6 cellular contexts compared by ENCODE assay signal in the genomic region with DNA sequence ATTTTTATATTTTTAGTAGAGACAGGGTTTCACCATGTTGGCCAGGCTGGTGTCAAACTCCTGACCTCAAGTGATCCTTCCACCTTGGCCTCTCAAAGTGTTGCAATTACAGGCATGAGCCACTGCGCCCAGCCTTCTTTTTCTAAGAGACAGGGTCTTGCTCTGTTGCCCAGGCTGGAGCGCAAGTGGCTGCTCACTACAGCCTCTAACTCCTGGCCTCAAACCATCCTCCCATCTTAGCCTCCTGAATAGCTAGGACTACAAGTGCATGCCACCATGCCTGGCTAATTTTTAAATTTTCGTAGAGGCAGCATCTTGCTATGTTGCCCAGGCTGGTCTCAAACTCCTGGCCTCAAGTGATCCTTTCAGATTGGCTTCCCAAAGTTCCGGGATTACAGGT.
DNase-seq lines count a peak whose midpoint lies in the region; ATAC-seq and TF ChIP-seq lines count a peak whose summit lies in the region.
"Not testable (repeated sequence)": the region's sequence is repeated elsewhere in the genome, so short reads cannot be mapped to it uniquely, and the experiment has no call there.

No MANE protein-coding gene starts in this region.

- not testable (repeated sequence) for H3K4me1 Mint-ChIP-seq in effector memory CD8-positive, alpha-beta T cell (ENCODE audit: low read depth in 2 of 2); stimulated activated effector memory CD8-positive, alpha-beta T cell treated with anti-CD3 and anti-CD28 coated beads, Interleukin-12 subunit alpha, Interleukin-12 subunit beta, amount 100 ng/mL, for 72 hours

- H3K4me3 Mint-ChIP-seq in effector memory CD8-positive, alpha-beta T cell; stimulated activated effector memory CD8-positive, alpha-beta T cell treated with anti-CD3 and anti-CD28 coated beads, Interleukin-12 subunit alpha, Interleukin-12 subunit beta, amount 100 ng/mL, for 72 hours: not testable (repeated sequence)

- H3K36me3 ChIP-seq in HEK293 (ENCODE audit: control insufficient read depth in 2 of 2, insufficient read depth in 1 of 2, low read length in 2 of 2): peaks cover 47 to 72% of the 10 kb centered on the region in 2 experiments; a peak in 2 of 3 replicates
- not testable (repeated sequence) for H3K36me3 ChIP-seq in lung (ENCODE audit: control insufficient read depth in 2 of 2, insufficient read depth in 2 of 2, low read length in 2 of 2)

- not testable (repeated sequence) for H3K27me3 Mint-ChIP-seq in effector memory CD8-positive, alpha-beta T cell

- not testable (repeated sequence) for H3K27ac ChIP-seq in HEK293 (ENCODE audit: extremely low read depth, low read depth, low read length); lung (ENCODE audit: low read depth in 1 of 2, low read length in 1 of 2)

- peak overlapping the region; percentile 52 to 57 for H3K27ac Mint-ChIP-seq in effector memory CD8-positive, alpha-beta T cell
- H3K27ac Mint-ChIP-seq in stimulated activated effector memory CD8-positive, alpha-beta T cell treated with anti-CD3 and anti-CD28 coated beads, Interleukin-12 subunit alpha, Interleukin-12 subunit beta, amount 100 ng/mL, for 72 hours: peak overlapping the region; percentile 23

- WGBS in lung, 2 donors: 97 to 98% methylated on average over 3 to 4 of the region's 4 CpGs

- peaks cover 50% of the 10 kb centered on the region for H3K36me3 Mint-ChIP-seq in effector memory CD8-positive, alpha-beta T cell (ENCODE audit: insufficient read depth)
- peaks cover 100% of the 10 kb centered on the region for H3K36me3 Mint-ChIP-seq in stimulated activated effector memory CD8-positive, alpha-beta T cell treated with anti-CD3 and anti-CD28 coated beads, Interleukin-12 subunit alpha, Interleukin-12 subunit beta, amount 100 ng/mL, for 72 hours

- peak; percentile 37 for DNase-seq in activated CD8-positive, alpha-beta memory T cell treated with anti-CD3 and anti-CD28 coated beads for 24 hours
- DNase-seq in effector memory CD8-positive, alpha-beta T cell; stimulated activated effector memory CD8-positive, alpha-beta T cell treated with anti-CD3 and anti-CD28 coated beads, Interleukin-12 subunit alpha, Interleukin-12 subunit beta, amount 100 ng/mL, for 72 hours (ENCODE audit: low spot score in 2 of 2): not testable (repeated sequence)
- DNase-seq in islet precursor cell (peak; percentile 25), lung (ENCODE audit: low spot score) (peak; percentile 13)

- TF ChIP-seq CTCF in HEK293 (tag by site-specific recombination; IDR thresholded peaks at IDR 0.05); lung (IDR thresholded peaks at IDR 0.05; ENCODE audit: control extremely low read depth, extremely low read depth): not testable (repeated sequence)

- CTCF ChIA-PET in HEK293 (lab: Yijun Ruan, JAX): interaction anchor here (0.6 kb wide), 1 partner anchor 628 kb away, joined by 3 read pairs; no protein-coding TSS in a partner anchor

- not testable (repeated sequence) for H3K4me3 ChIP-seq in HEK293 (ENCODE audit: low read depth, low read length); lung

- not testable (repeated sequence) for H3K4me1 ChIP-seq in HEK293 (ENCODE audit: control insufficient read depth, insufficient read depth, low read length); lung (ENCODE audit: control insufficient read depth in 2 of 2, insufficient read depth in 2 of 2, low read length in 2 of 2)

- not testable (repeated sequence) for H3K9me3 ChIP-seq in HEK293 (ENCODE audit: control insufficient read depth, insufficient read depth, low read depth, low read length); lung (ENCODE audit: control insufficient read depth in 2 of 2, insufficient read depth in 1 of 2, low read length in 1 of 2)

- ATAC-seq in effector memory CD8-positive, alpha-beta T cell (replicated peaks); lung (ENCODE audit: insufficient read depth, low FRiP score); stimulated activated effector memory CD8-positive, alpha-beta T cell treated with anti-CD3 and anti-CD28 coated beads, Interleukin-12 subunit alpha, Interleukin-12 subunit beta, amount 100 ng/mL, for 72 hours: not testable (repeated sequence)

- H3K27me3 ChIP-seq in lung (ENCODE audit: control insufficient read depth, insufficient read depth): not testable (repeated sequence)

- not testable (repeated sequence) for H3K9me3 Mint-ChIP-seq in effector memory CD8-positive, alpha-beta T cell; stimulated activated effector memory CD8-positive, alpha-beta T cell treated with anti-CD3 and anti-CD28 coated beads, Interleukin-12 subunit alpha, Interleukin-12 subunit beta, amount 100 ng/mL, for 72 hours

- POLR2A ChIA-PET in HEK293 (lab: Yijun Ruan, JAX): not testable (repeated sequence)

TF ChIP-seq in HEK293, 187 proteins besides CTCF, POLR2A, EP300 and RAD21:
- peak; percentile 76; the same call in 1 of the 2 replicates for TF ChIP-seq ZNF121 (tag by site-specific recombination; IDR thresholded peaks at IDR 0.05)
